Comparison of ENCODE assay signal across 22 cellular contexts in genomic region chr12:12353807-12354206, GRCh38. TPM values are rescaled to one million over a fixed set of nuclear protein-coding genes. Genes with fewer than 3 reads are reported as not detected.
DNase-seq lines count a peak whose midpoint lies in the region; ATAC-seq, FAIRE-seq and TF ChIP-seq lines count a peak whose summit lies in the region.
"Had no signal": no experiment of that assay in that cellular context is flagged by ENCODE, and none has a peak within 500 bp of the region (broad histone marks: within the 10 kb centered on the region; RNA-seq: fewer than 3 reads in every experiment).

No MANE protein-coding gene starts in this region.

- peaks cover 0 to 9% (median 3%) of the 10 kb centered on the region in 4 experiments; a peak in 4 of 7 replicates for H3K4me1 ChIP-seq in H1 (replicated peaks in 1 of 4; ENCODE audit: control insufficient read depth in 3 of 4, insufficient read depth in 4 of 4, low read length in 3 of 4)
- H3K4me1 ChIP-seq in uterus, result peaks cover 0 to 6% of the 10 kb centered on the region in 2 donors

- FAIRE-seq in H1 (lab: Jason Lieb, UNC), result no peak
- FAIRE-seq: GM12891, GM18507 had no signal

- H3K79me1 ChIP-seq in H1 (ENCODE audit: low read depth, low read length), result no peaks in the 10 kb centered on the region; the same call in 1 of the 2 replicates

- H3K27ac ChIP-seq in H1 (ENCODE audit: low read depth, low read length) (no peak overlapping the region), uterus (peak overlapping the region; percentile 7 to 56)
- H3K27ac ChIP-seq: BLaER1, PC-9, SJCRH30 had no signal

- H2AFZ ChIP-seq in H1 (ENCODE audit: low read length), result no peak overlapping the region
- H2AFZ ChIP-seq: PC-9 had no signal

- H3K23ac ChIP-seq in H1 (ENCODE audit: insufficient read length), result no peak overlapping the region

- H3K4me3 ChIP-seq in H1 (ENCODE audit: extremely low read depth in 1 of 4, insufficient read depth in 2 of 4, low read depth in 3 of 4, low read length in 4 of 4) (no peak overlapping the region), uterus (no peak overlapping the region)
- H3K4me3 ChIP-seq: BLaER1, PC-9, SJCRH30 had no signal

- no peak for DNase-seq in activated naive CD4-positive, alpha-beta T cell treated with anti-CD3 and anti-CD28 coated beads, Interleukin-2, amount 10 ng/mL, durations not matched to agents 7 days and 5 days
- DNase-seq in activated naive CD4-positive, alpha-beta T cell treated with anti-CD3 and anti-CD28 coated beads for 36 hours, result no peak
- no peak for DNase-seq in T-helper 17 cell
- peak in 1 of 2 experiments; percentile 35 for DNase-seq in H1 (ENCODE audit: low read depth in 1 of 2, low spot score in 2 of 2)
- DNase-seq in uterus, result peak; percentile 28 to 63
- DNase-seq in cerebellar cortex (ENCODE audit: low spot score), result no peak
- DNase-seq in NK-92 treated with Interleukin-12 subunit alpha and Interleukin-12 subunit beta, amount 100 ng/mL, for 24 hours (lab: John Stamatoyannopoulos, UW), result no peak
- DNase-seq: DMS 273 treated with DMSO at 0.1 percent for 48 hours, GF-D8, HFFc6, MV-4-11, NCI-H1417, NCI-H1930, NCI-H2171, NCI-H446, NCI-H69, PC-9, SJCRH30 had no signal

- no peak overlapping the region for H4K8ac ChIP-seq in H1 (ENCODE audit: extremely low read depth, insufficient read depth, low read length)

- H2BK20ac ChIP-seq in H1 (ENCODE audit: low read length), result no peak overlapping the region

- H3K56ac ChIP-seq in H1 (replicated peaks; ENCODE audit: insufficient read length, low read depth, low read length), result no peak overlapping the region

- 0 out of 7 replicates have a peak, but pooled peaks cover 0 to 4% (median 0%) of the 10 kb centered on the region in 4 experiments for H3K27me3 ChIP-seq in H1 (replicated peaks in 1 of 4; ENCODE audit: control insufficient read depth in 3 of 4, extremely low read depth in 1 of 4, insufficient read depth in 3 of 4, low read length in 3 of 4)
- no peaks in the 10 kb centered on the region for H3K27me3 ChIP-seq in uterus
- H3K27me3 ChIP-seq: BLaER1, SJCRH30 had no signal

- no peak overlapping the region for H2AK5ac ChIP-seq in H1 (ENCODE audit: low read depth, low read length)

- H2BK15ac ChIP-seq in H1 (ENCODE audit: low read length), result no peak overlapping the region

- no peak overlapping the region for H2BK120ac ChIP-seq in H1 (replicated peaks; ENCODE audit: low read depth, low read length)

- no peak overlapping the region for H4K91ac ChIP-seq in H1 (replicated peaks; ENCODE audit: insufficient read length, low read length)

- H3K4me3 Mint-ChIP-seq in activated naive CD4-positive, alpha-beta T cell treated with anti-CD3 and anti-CD28 coated beads, Interleukin-2, amount 10 ng/mL, durations not matched to agents 7 days and 5 days, result no peak overlapping the region
- H3K4me3 Mint-ChIP-seq in activated naive CD4-positive, alpha-beta T cell treated with anti-CD3 and anti-CD28 coated beads for 36 hours, result no peak overlapping the region
- no peak overlapping the region for H3K4me3 Mint-ChIP-seq in T-helper 17 cell
- H3K4me3 Mint-ChIP-seq: HFFc6 had no signal

- H3K9me3 ChIP-seq in T-helper 17 cell (ENCODE audit: control insufficient read depth, low read length, poor library complexity, severe bottlenecking) (no peaks in the 10 kb centered on the region), H1 (ENCODE audit: insufficient read depth in 2 of 2, low read depth in 1 of 2, low read length in 1 of 2) (no peaks in the 10 kb centered on the region), uterus (no peaks in the 10 kb centered on the region)
- H3K9me3 ChIP-seq: BLaER1, SJCRH30 had no signal

- peaks cover 0 to 4% of the 10 kb centered on the region in 2 experiments; a peak in 1 of 4 replicates for H3K79me2 ChIP-seq in H1 (ENCODE audit: control insufficient read depth in 1 of 2, insufficient read depth in 2 of 2, low read length in 2 of 2)

- POLR2A ChIA-PET in H1 (lab: Charles Lee; ENCODE audit: partially characterized antibody), result no interaction called here

- ATAC-seq in T-helper 17 cell (no peak), HG02840 (IDR thresholded peaks at IDR 0.05; ENCODE audit: low FRiP score, unreplicated experiment) (no peak)

- intact Hi-C loops in activated naive CD4-positive, alpha-beta T cell treated with anti-CD3 and anti-CD28 coated beads for 36 hours (cut with micrococcal nuclease), result no loop called here
- intact Hi-C loops in uterus (cut with DNase I; ENCODE audit: low total_unique reads), result no loop called here

- H3K14ac ChIP-seq in H1 (ENCODE audit: insufficient read length), result no peak overlapping the region

- peaks cover 55% of the 10 kb centered on the region for H3K4me1 Mint-ChIP-seq in activated naive CD4-positive, alpha-beta T cell treated with anti-CD3 and anti-CD28 coated beads, Interleukin-2, amount 10 ng/mL, durations not matched to agents 7 days and 5 days
- H3K4me1 Mint-ChIP-seq in activated naive CD4-positive, alpha-beta T cell treated with anti-CD3 and anti-CD28 coated beads for 36 hours (ENCODE audit: low read depth), result peaks cover 36% of the 10 kb centered on the region
- H3K4me1 Mint-ChIP-seq in T-helper 17 cell, result peaks cover 31% of the 10 kb centered on the region

- H4K5ac ChIP-seq in H1 (ENCODE audit: insufficient read length, low read depth, low read length), result no peak overlapping the region

- H3K4me2 ChIP-seq in H1 (ENCODE audit: insufficient read depth in 1 of 2, low read depth in 2 of 2, low read length in 2 of 2), result no peak overlapping the region
- H3K4me2 ChIP-seq: BLaER1, PC-9 had no signal

- CTCF ChIA-PET in activated naive CD4-positive, alpha-beta T cell treated with anti-CD3 and anti-CD28 coated beads, Interleukin-2, amount 10 ng/mL, durations not matched to agents 7 days and 5 days (lab: Charles Lee), result no interaction called here
- CTCF ChIA-PET in activated naive CD4-positive, alpha-beta T cell treated with anti-CD3 and anti-CD28 coated beads for 36 hours (lab: Charles Lee), result no interaction called here
- CTCF ChIA-PET in H1 (lab: Charles Lee; ENCODE audit: partially characterized antibody), result no interaction called here

- H3K27me3 Mint-ChIP-seq in activated naive CD4-positive, alpha-beta T cell treated with anti-CD3 and anti-CD28 coated beads, Interleukin-2, amount 10 ng/mL, durations not matched to agents 7 days and 5 days, result no peaks in the 10 kb centered on the region
- H3K27me3 Mint-ChIP-seq in activated naive CD4-positive, alpha-beta T cell treated with anti-CD3 and anti-CD28 coated beads for 36 hours (ENCODE audit: low read depth), result no peaks in the 10 kb centered on the region
- H3K27me3 Mint-ChIP-seq in T-helper 17 cell, result no peaks in the 10 kb centered on the region

- TF ChIP-seq POLR2A in H1 (IDR thresholded peaks at IDR 0.05; ENCODE audit: control extremely low read depth in 1 of 2, low read depth in 2 of 2, low read length in 2 of 2) (no peak), uterus (IDR thresholded peaks at IDR 0.05) (no peak)

- no peaks in the 10 kb centered on the region for H4K20me1 ChIP-seq in H1 (replicated peaks in 1 of 2; ENCODE audit: control insufficient read depth in 1 of 2, insufficient read depth in 2 of 2, low read length in 2 of 2)
- H4K20me1 ChIP-seq: BLaER1 had no signal

- no peaks in the 10 kb centered on the region for H3K36me3 ChIP-seq in H1 (ENCODE audit: control insufficient read depth in 2 of 4, insufficient read depth in 4 of 4, low read length in 3 of 4)
- no peaks in the 10 kb centered on the region for H3K36me3 ChIP-seq in uterus
- H3K36me3 ChIP-seq: BLaER1, SJCRH30 had no signal

- no peak overlapping the region for H2BK5ac ChIP-seq in H1 (ENCODE audit: low read depth, low read length)

- peaks cover 13% of the 10 kb centered on the region; the same call in 1 of the 2 replicates for H3K23me2 ChIP-seq in H1 (ENCODE audit: low read depth, low read length)

- peaks cover 2% of the 10 kb centered on the region for H3K36me3 Mint-ChIP-seq in activated naive CD4-positive, alpha-beta T cell treated with anti-CD3 and anti-CD28 coated beads, Interleukin-2, amount 10 ng/mL, durations not matched to agents 7 days and 5 days
- H3K36me3 Mint-ChIP-seq in activated naive CD4-positive, alpha-beta T cell treated with anti-CD3 and anti-CD28 coated beads for 36 hours (ENCODE audit: low read depth), result no peaks in the 10 kb centered on the region
- H3K36me3 Mint-ChIP-seq in T-helper 17 cell (ENCODE audit: low read depth), result no peaks in the 10 kb centered on the region

- WGBS in H1 (ENCODE audit: extremely low coverage in 1 of 2, insufficient coverage in 1 of 2, insufficient read length in 1 of 2, insufficient replicate concordance in 2 of 2, low coverage in 1 of 2, low lambda C conversion rate in 2 of 2, missing lambda C conversion rate in 1 of 2), 2 experiments, result 85% methylated on average over 5 of the region's 5 CpGs; no CpG with 5 or more reads in 1 of the 2 experiments

- TF ChIP-seq EP300 in H1 (IDR thresholded peaks at IDR 0.05; ENCODE audit: borderline replicate concordance in 1 of 2, low read depth in 2 of 2, low read length in 2 of 2), result no peak

- H2BK12ac ChIP-seq in H1 (ENCODE audit: low read depth, low read length), result no peak overlapping the region

- peak overlapping the region; percentile 4 for H3K27ac Mint-ChIP-seq in activated naive CD4-positive, alpha-beta T cell treated with anti-CD3 and anti-CD28 coated beads, Interleukin-2, amount 10 ng/mL, durations not matched to agents 7 days and 5 days
- no peak overlapping the region for H3K27ac Mint-ChIP-seq in activated naive CD4-positive, alpha-beta T cell treated with anti-CD3 and anti-CD28 coated beads for 36 hours
- H3K27ac Mint-ChIP-seq in T-helper 17 cell, result peak overlapping the region; percentile 91
- H3K27ac Mint-ChIP-seq: HFFc6 had no signal

- no peaks in the 10 kb centered on the region for H3K9me3 Mint-ChIP-seq in activated naive CD4-positive, alpha-beta T cell treated with anti-CD3 and anti-CD28 coated beads, Interleukin-2, amount 10 ng/mL, durations not matched to agents 7 days and 5 days
- no peaks in the 10 kb centered on the region for H3K9me3 Mint-ChIP-seq in activated naive CD4-positive, alpha-beta T cell treated with anti-CD3 and anti-CD28 coated beads for 36 hours
- H3K9me3 Mint-ChIP-seq: HFFc6 had no signal

- no peak for TF ChIP-seq CTCF in H1 (IDR thresholded peaks at IDR 0.05; ENCODE audit: control extremely low read depth in 1 of 3, insufficient read depth in 1 of 3, low read depth in 1 of 3, low read length in 3 of 3)
- TF ChIP-seq CTCF in uterus (IDR thresholded peaks at IDR 0.05), result no peak

- no peak for TF ChIP-seq RAD21 in H1 (IDR thresholded peaks at IDR 0.05 in 1 of 2, conservative IDR thresholded peaks at IDR 0.05 in 1 of 2; ENCODE audit: low read depth in 2 of 2, low read length in 2 of 2)

- H3K4ac ChIP-seq in H1 (replicated peaks; ENCODE audit: insufficient read length, low read depth, low read length), result no peak overlapping the region

- H3K18ac ChIP-seq in H1 (ENCODE audit: extremely low read depth, low read length), result no peak overlapping the region

- H3K9ac ChIP-seq in H1 (replicated peaks in 1 of 4; ENCODE audit: extremely low read depth in 1 of 4, low read depth in 3 of 4, low read length in 3 of 4), result no peak overlapping the region
- H3K9ac ChIP-seq: BLaER1 had no signal

RNA-seq across cellular contexts. Expression of gene BORCS5, which starts 3.1 kb away (rescaled TPM):
- total RNA-seq in activated naive CD4-positive, alpha-beta T cell treated with anti-CD3 and anti-CD28 coated beads for 36 hours, result 10 to 100 TPM; 31.2 to 35.6 TPM
- total RNA-seq in T-helper 17 cell, result 10 to 100 TPM; 35.0 to 48.4 TPM
- 15.4 and 17.4 TPM in 2 replicates for total RNA-seq in H1 (2021; fragmentation: NEBNext Ultra II Directional; extraction: Animal tissue kit (Norgen Biotek cat#: 25700))
- polyA plus RNA-seq in H1 (2011; rRNA removed), result 8.3 and 14.4 TPM in 2 replicates
- polyA plus RNA-seq in H1 (2011; cell fraction: cytosol; rRNA removed), result 10.0 TPM
- 16.9 TPM for polyA plus RNA-seq in H1 (2011; cell fraction: nucleus; rRNA removed)
- 9.3 to 12.7 TPM (median 11.1 TPM) in 4 replicates for polyA plus RNA-seq in H1 (2012, experiment 1 of 2)
- 9.4 TPM for polyA plus RNA-seq in H1 (2012, experiment 2 of 2)
- polyA plus RNA-seq in H1 (2013, experiment 1 of 2), result 8.2 TPM
- 8.7 TPM for polyA plus RNA-seq in H1 (2013, experiment 2 of 2)
- 15.7 and 16.0 TPM in 2 replicates for polyA minus RNA-seq in H1 (2011; rRNA and poly(A)+ RNA removed)
- 12.9 TPM for polyA minus RNA-seq in H1 (2011; cell fraction: cytosol; rRNA and poly(A)+ RNA removed)
- 15.9 TPM for polyA minus RNA-seq in H1 (2011; cell fraction: nucleus; rRNA and poly(A)+ RNA removed)
- 10 to 100 TPM in 3 of 4 donors, under 1 TPM in 1; 0.51 to 87.1 (median 17.9) TPM for total RNA-seq in uterus

RNA-seq across cellular contexts. Expression of gene MANSC1, which starts 3.8 kb away (rescaled TPM):
- 1 to 10 TPM; 3.5 TPM for total RNA-seq in activated naive CD4-positive, alpha-beta T cell treated with anti-CD3 and anti-CD28 coated beads for 36 hours
- total RNA-seq in T-helper 17 cell (under 1 TPM in 1 of 2 donors, not detected in 1; 0.12 TPM), uterus (10 to 100 TPM in 2 of 4 donors, 1 to 10 TPM in 2; 5.1 to 34.4 (median 16.9) TPM)
- total RNA-seq in H1 (2021; fragmentation: NEBNext Ultra II Directional; extraction: Animal tissue kit (Norgen Biotek cat#: 25700)), result 6.1 and 8.9 TPM in 2 replicates
- polyA plus RNA-seq in H1 (2011; rRNA removed), result 2.0 and 2.5 TPM in 2 replicates
- 1.9 TPM for polyA plus RNA-seq in H1 (2011; cell fraction: cytosol; rRNA removed)
- polyA plus RNA-seq in H1 (2011; cell fraction: nucleus; rRNA removed), result 1.2 TPM
- 4.0 to 6.1 TPM (median 5.3 TPM) in 4 replicates for polyA plus RNA-seq in H1 (2012, experiment 1 of 2)
- 2.4 TPM for polyA plus RNA-seq in H1 (2012, experiment 2 of 2)
- 14.7 TPM for polyA plus RNA-seq in H1 (2013, experiment 1 of 2)
- polyA plus RNA-seq in H1 (2013, experiment 2 of 2), result 15.8 TPM
- 1.4 and 2.6 TPM in 2 replicates for polyA minus RNA-seq in H1 (2011; rRNA and poly(A)+ RNA removed)
- polyA minus RNA-seq in H1 (2011; cell fraction: cytosol; rRNA and poly(A)+ RNA removed), result 1.6 TPM
- polyA minus RNA-seq in H1 (2011; cell fraction: nucleus; rRNA and poly(A)+ RNA removed), result 0.90 TPM
- total RNA-seq: SJCRH30 had no signal

Comparison
In these comparisons a context has a peak if more than half of its experiments do, and no peak if none do; other contexts are left out.
1. DNase-seq: peak in uterus (2 of 2); none in activated naive CD4-positive, alpha-beta T cell treated with anti-CD3 and anti-CD28 coated beads, Interleukin-2, amount 10 ng/mL, durations not matched to agents 7 days and 5 days (single experiment), activated naive CD4-positive, alpha-beta T cell treated with anti-CD3 and anti-CD28 coated beads for 36 hours (single experiment), T-helper 17 cell (0 of 3), cerebellar cortex (single experiment) and NK-92 treated with Interleukin-12 subunit alpha and Interleukin-12 subunit beta, amount 100 ng/mL, for 24 hours (single experiment).